ENCODE assay signal across 8 cellular contexts in the genomic region with DNA sequence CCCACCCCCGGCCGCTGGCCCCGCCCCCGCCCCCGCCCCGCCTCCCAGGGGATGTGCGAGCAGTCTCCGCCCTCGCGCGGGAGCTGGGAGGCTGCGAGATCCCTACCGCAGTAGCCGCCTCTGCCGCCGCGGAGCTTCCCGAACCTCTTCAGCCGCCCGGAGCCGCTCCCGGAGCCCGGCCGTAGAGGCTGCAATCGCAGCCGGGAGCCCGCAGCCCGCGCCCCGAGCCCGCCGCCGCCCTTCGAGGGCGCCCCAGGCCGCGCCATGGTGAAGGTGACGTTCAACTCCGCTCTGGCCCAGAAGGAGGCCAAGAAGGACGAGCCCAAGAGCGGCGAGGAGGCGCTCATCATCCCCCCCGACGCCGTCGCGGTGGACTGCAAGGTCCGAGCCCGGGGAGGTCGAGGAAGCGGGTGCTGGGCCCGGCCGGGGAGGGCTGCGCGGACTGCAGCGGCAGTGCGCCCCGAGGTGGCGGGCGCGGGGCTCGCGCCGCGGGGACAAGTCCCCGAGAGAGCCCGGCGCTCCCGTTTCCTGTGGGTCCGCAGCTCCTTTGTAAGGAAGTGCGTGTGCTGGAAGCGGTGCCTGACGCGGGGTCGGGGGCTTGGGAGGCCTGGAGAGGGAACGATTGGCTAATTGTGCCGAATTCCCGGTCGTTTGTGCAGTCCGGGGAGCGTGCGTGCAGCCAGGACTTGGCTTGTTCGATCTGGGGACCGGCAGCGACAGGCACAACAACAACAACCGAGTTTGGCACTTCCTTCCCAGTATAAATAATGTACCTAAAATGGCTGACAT. TPM values are rescaled to one million over a fixed set of nuclear protein-coding genes. Genes with fewer than 3 reads are reported as not detected.
DNase-seq lines count a peak whose midpoint lies in the region; ATAC-seq and TF ChIP-seq lines count a peak whose summit lies in the region.

A gene (plus strand): TSS at position 110 of the 789 bp plus-strand sequence. CDS start 155 bp downstream, at position 265.

- peak within 1 kb of the TSS; percentile 89 for H3K4me3 Mint-ChIP-seq in Caco-2 (ENCODE audit: unreplicated experiment)

- POLR2A ChIA-PET in Caco-2 (lab: Charles Lee) = interaction anchor here (0.5 to 1.4 kb wide), 8 partner anchors 9 to 443 kb away, joined by 3 to 9 read pairs (median 4); a partner anchor contains a TSS

- peak; percentile 63 for ATAC-seq in GM19463 (IDR thresholded peaks at IDR 0.05; ENCODE audit: unreplicated experiment)

- no peaks in the 10 kb centered on the region for H3K27me3 ChIP-seq in Caco-2 (replicated peaks; ENCODE audit: control insufficient read depth, insufficient read depth, low read length)
- no peaks in the 10 kb centered on the region for H3K27me3 ChIP-seq in neuron (ENCODE audit: insufficient read depth, low read length)
- H3K27me3 ChIP-seq in suprapubic skin = no peaks in the 10 kb centered on the region

- no peaks in the 10 kb centered on the region for H3K9me3 Mint-ChIP-seq in Caco-2 (ENCODE audit: unreplicated experiment)

- H3K9me3 ChIP-seq in Caco-2 (no peaks in the 10 kb centered on the region), neuron (ENCODE audit: low read length) (no peaks in the 10 kb centered on the region), suprapubic skin (no peaks in the 10 kb centered on the region)

- intact Hi-C loops in Caco-2 (cut with micrococcal nuclease; ENCODE audit: unreplicated experiment) = loop anchor here (2.0 to 5.0 kb wide), 3 partner anchors 72 to 349 kb away; no protein-coding TSS in a partner anchor

- peaks cover 18% of the 10 kb centered on the region for H3K36me3 Mint-ChIP-seq in Caco-2 (ENCODE audit: insufficient read depth, unreplicated experiment)

- peak within 1 kb of the TSS; percentile 73 for H2AFZ ChIP-seq in neuron (ENCODE audit: low read depth, low read length)

- H3K4me1 Mint-ChIP-seq in Caco-2 (ENCODE audit: low read depth, unreplicated experiment) = peaks cover 13% of the 10 kb centered on the region

- H3K4me3 ChIP-seq in Caco-2 (ENCODE audit: low read depth, low read length) (peak within 1 kb of the TSS; percentile 91), neuron (ENCODE audit: low read length) (peak within 1 kb of the TSS; percentile 89), suprapubic skin (peak within 1 kb of the TSS; percentile 99)

- H3K4me1 ChIP-seq in Caco-2 (peaks cover 15% of the 10 kb centered on the region; the same call in 1 of the 2 replicates), neuron (ENCODE audit: insufficient read depth, low read length) (peaks cover 36% of the 10 kb centered on the region), suprapubic skin (peaks cover 57% of the 10 kb centered on the region)

- DNase-seq in Caco-2 = peak; percentile 51 to 71
- DNase-seq in HUDEP-2 (lab: John Stamatoyannopoulos, UW; ENCODE audit: unreplicated experiment in 76 of 76) = peak in 64 of 76 experiments; percentile 2 to 73 (median 48)
- DNase-seq in activated gamma-delta T cell treated with anti-CD3 and anti-CD28 coated beads, Interleukin-2, amount 50 U/mL, for 16 hours (ENCODE audit: low read depth) = peak; percentile 43
- DNase-seq in foreskin melanocyte = peak; percentile 55
- DNase-seq in suprapubic skin (ENCODE audit: low spot score in 2 of 2) = peak; percentile 81 to 86

- WGBS in suprapubic skin = 1% methylated on average over 23 of the region's 87 CpGs

- TF ChIP-seq POLR2A in Raji (IDR thresholded peaks at IDR 0.05; ENCODE audit: insufficient read depth, low read depth, low read length) (peak; percentile 42; the same call in 1 of the 2 replicates), suprapubic skin (IDR thresholded peaks at IDR 0.05) (peak in 1 of 2 donors; percentile 88)

- peak within 1 kb of the TSS; percentile 90 for H3K27ac Mint-ChIP-seq in Caco-2 (ENCODE audit: unreplicated experiment)

- TF ChIP-seq CTCF in Caco-2 (IDR thresholded peaks at IDR 0.05; ENCODE audit: insufficient read depth in 1 of 2, low read depth in 1 of 2, low read length in 1 of 2, severe bottlenecking in 1 of 2, unreplicated experiment in 1 of 2) = peak; percentile 23 to 28
- peak in 1 of 2 donors; percentile 47 for TF ChIP-seq CTCF in suprapubic skin (IDR thresholded peaks at IDR 0.05)

- no peak for TF ChIP-seq EP300 in suprapubic skin (IDR thresholded peaks at IDR 0.05)

- CTCF ChIA-PET in Caco-2 (lab: Charles Lee) = interaction anchor here (0.5 to 1.0 kb wide), 5 partner anchors 83 to 195 kb away, joined by 3 to 4 read pairs (median 3); a partner anchor contains a TSS

- no peaks in the 10 kb centered on the region for H3K36me3 ChIP-seq in Caco-2 (ENCODE audit: control insufficient read depth, insufficient read depth, low read length)
- no peaks in the 10 kb centered on the region for H3K36me3 ChIP-seq in neuron (ENCODE audit: insufficient read depth, low read length)
- no peaks in the 10 kb centered on the region for H3K36me3 ChIP-seq in suprapubic skin

- no TSS peak for BruUV-seq in Caco-2 (replicated peaks; lab: Mats Ljungman, UMichigan)

- peak within 1 kb of the TSS; percentile 100 for H3K27ac ChIP-seq in suprapubic skin

- H3K27me3 Mint-ChIP-seq in Caco-2 (ENCODE audit: insufficient read depth, unreplicated experiment) = no peaks in the 10 kb centered on the region

RNA-seq across cellular contexts. Expression of the gene that starts here (rescaled TPM):
- total RNA-seq in Caco-2 (2022) (202 and 224 TPM in 2 replicates), suprapubic skin (100 to 1,000 TPM; 511 to 726 (median 679) TPM)

Comparison
In these comparisons a context has a peak if more than half of its experiments do, and no peak if none do; other contexts are left out.
1. Peak in every context shown above with its lines: DNase-seq, ATAC-seq, H3K4me3 ChIP-seq and H3K27ac ChIP-seq.